8 cellular contexts compared by ENCODE assay signal in genomic region chr6:41941280-41942044, GRCh38. TPM values are rescaled to one million over a fixed set of nuclear protein-coding genes. Genes with fewer than 3 reads are reported as not detected.
A peak's percentile ranks its signal among the peaks of the same experiment; 100 is the strongest.
DNase-seq lines count a peak whose midpoint lies in the region; ATAC-seq, FAIRE-seq and TF ChIP-seq lines count a peak whose summit lies in the region.

CCND3 (minus strand) TSS chr6:41941808; CDS start chr6:41941649, 159 bp downstream.

- H3K9me3 Mint-ChIP-seq in activated B cell treated with CpG ODN at 0.5 μM for 24 hours: no peaks in the 10 kb centered on the region

- DNase-seq in AG08395 (ENCODE audit: low spot score): peak; percentile 93
- DNase-seq in NCI-H2227 treated with DMSO at 0.1 percent for 48 hours (lab: John Stamatoyannopoulos, UW): peak; percentile 76
- peak; percentile 85 for DNase-seq in activated B cell treated with CpG ODN at 0.5 μM for 24 hours
- DNase-seq in caudate nucleus (lab: John Stamatoyannopoulos, UW): peak in 60 of 61 donors; percentile 34 to 93 (median 83)
- peak; percentile 97 for DNase-seq in kidney
- peak; percentile 97 for DNase-seq in stimulated activated CD4-positive, alpha-beta T cell treated with anti-CD3 and anti-CD28 coated beads, Interleukin-15, amount 100 ng/mL, for 24 hours

- intact Hi-C loops in activated B cell treated with CpG ODN at 0.5 μM for 24 hours (cut with micrococcal nuclease) (loop anchor here (1.0 to 5.0 kb wide), 6 partner anchors 17 to 98 kb away; partner anchors contain the start of genes BYSL, MED20 and USP49), kidney (cut with DNase I) (no loop called here)

- peaks cover 9 to 24% of the 10 kb centered on the region in 2 donors for H3K4me1 ChIP-seq in kidney (ENCODE audit: control insufficient read depth in 1 of 2, insufficient read depth in 1 of 2, low read depth in 1 of 2, low read length in 2 of 2)

- H3K27ac Mint-ChIP-seq in activated B cell treated with CpG ODN at 0.5 μM for 24 hours: peak within 1 kb of the TSS; percentile 89

- peaks cover 0 to 2% of the 10 kb centered on the region in 2 donors for H3K36me3 ChIP-seq in kidney (ENCODE audit: control insufficient read depth in 1 of 2, insufficient read depth in 2 of 2, low read length in 2 of 2)

- ATAC-seq in GM18873 (IDR thresholded peaks at IDR 0.05; ENCODE audit: low FRiP score, unreplicated experiment) (peak; percentile 53), HG03135 (IDR thresholded peaks at IDR 0.05; ENCODE audit: unreplicated experiment) (peak; percentile 85), activated B cell treated with CpG ODN at 0.5 μM for 24 hours (ENCODE audit: low read depth) (peak; percentile 92)

- H3K4me1 Mint-ChIP-seq in activated B cell treated with CpG ODN at 0.5 μM for 24 hours: peaks cover 53% of the 10 kb centered on the region

- peak within 1 kb of the TSS; percentile 48 to 68 for H3K9ac ChIP-seq in kidney (ENCODE audit: low read length in 2 of 2)

- no peaks in the 10 kb centered on the region for H3K9me3 ChIP-seq in kidney (ENCODE audit: control insufficient read depth in 1 of 2, low read length in 2 of 2)

- no peak for TF ChIP-seq CTCF in activated B cell treated with CpG ODN at 0.5 μM for 24 hours (IDR thresholded peaks at IDR 0.05)
- no peak for TF ChIP-seq CTCF in kidney (IDR thresholded peaks at IDR 0.05; ENCODE audit: borderline replicate concordance, extremely low read depth, insufficient read depth)

- no peak for FAIRE-seq in kidney (lab: Jason Lieb, UNC)

- H3K4me3 ChIP-seq in kidney (ENCODE audit: low read length in 2 of 2): peak within 1 kb of the TSS; percentile 68 to 85

- CTCF ChIA-PET in activated B cell treated with CpG ODN at 0.5 μM for 24 hours (lab: Charles Lee): interaction anchor here (0.9 to 8.0 kb wide), 4 partner anchors 19 to 154 kb away, joined by 4 to 90 read pairs (median 5); partner anchors contain the start of genes BYSL, MED20 and TOMM6

- POLR2A ChIA-PET in activated B cell treated with CpG ODN at 0.5 μM for 24 hours (lab: Charles Lee): interaction anchor here (0.6 to 13.0 kb wide), 13 partner anchors 9 to 154 kb away, joined by 3 to 195 read pairs (median 4); partner anchors contain the start of genes BYSL, MED20, TAF8 and TOMM6

- H3K27me3 Mint-ChIP-seq in activated B cell treated with CpG ODN at 0.5 μM for 24 hours: no peaks in the 10 kb centered on the region

- H3K36me3 Mint-ChIP-seq in activated B cell treated with CpG ODN at 0.5 μM for 24 hours (ENCODE audit: low read depth): peaks cover 19% of the 10 kb centered on the region

- peak within 1 kb of the TSS; percentile 90 for H3K4me3 Mint-ChIP-seq in activated B cell treated with CpG ODN at 0.5 μM for 24 hours

- H3K27ac ChIP-seq in caudate nucleus (ENCODE audit: low read depth, low read length): peak within 1 kb of the TSS; percentile 87
- peak within 1 kb of the TSS; percentile 55 to 59 for H3K27ac ChIP-seq in kidney (ENCODE audit: low read depth in 2 of 2, low read length in 2 of 2)

RNA-seq across cellular contexts. Expression of gene CCND3, which starts in this region (rescaled TPM):
- total RNA-seq in activated B cell treated with CpG ODN at 0.5 μM for 24 hours (70.7 and 75.2 TPM in 2 replicates), kidney (139 TPM)
- 42.1 TPM for polyA plus RNA-seq in kidney (ENCODE audit: insufficient read depth, low read depth, low replicate concordance)

Comparison
In these comparisons a context has a peak if more than half of its experiments do, and no peak if none do; other contexts are left out.
1. Peak in every context shown above with its lines: DNase-seq, ATAC-seq, H3K4me3 ChIP-seq and H3K27ac ChIP-seq.